1 cellular context compared by ENCODE assay signal in the genomic region with DNA sequence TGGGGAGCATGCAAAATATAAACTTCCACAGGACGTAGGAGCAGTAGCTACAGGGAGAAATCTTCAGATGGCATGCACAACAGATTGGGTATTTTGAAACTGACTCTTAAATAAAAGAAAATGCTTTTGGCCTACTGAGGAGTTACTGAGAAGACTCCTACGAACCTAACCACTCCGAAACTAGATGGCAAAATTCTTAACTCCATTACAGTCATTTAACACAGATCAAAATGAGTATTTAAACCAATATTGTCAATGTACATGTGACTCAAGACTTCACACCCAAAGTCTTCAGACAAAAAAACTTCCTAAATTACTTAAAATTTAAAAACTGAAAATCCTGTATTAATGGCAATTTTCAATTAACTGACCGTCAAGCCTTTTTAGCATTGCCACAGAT.
TF ChIP-seq lines count a peak whose summit lies in the region.

No MANE protein-coding gene starts in this region.

TF ChIP-seq in K562, 482 proteins besides CTCF, POLR2A, EP300 and RAD21:
- TF ChIP-seq ZNF239 (CRISPR knock-in tag; IDR thresholded peaks at IDR 0.05) (no peak), NELFE (IDR thresholded peaks at IDR 0.05; ENCODE audit: insufficient read depth, insufficient read length) (no peak), NR1H2 (CRISPR knock-in tag; IDR thresholded peaks at IDR 0.05) (no peak), SIN3B (IDR thresholded peaks at IDR 0.05; ENCODE audit: low read depth) (no peak), FOXP1 (CRISPR knock-in tag; IDR thresholded peaks at IDR 0.05) (no peak), MAFF (IDR thresholded peaks at IDR 0.05; ENCODE audit: low read length) (no peak), CREB1 (IDR thresholded peaks at IDR 0.05) (no peak), CREB1 (CRISPR knock-in tag; IDR thresholded peaks at IDR 0.05) (no peak), MED1 (CRISPR knock-in tag; IDR thresholded peaks at IDR 0.05; ENCODE audit: borderline replicate concordance) (no peak), ZBTB17 (CRISPR knock-in tag; IDR thresholded peaks at IDR 0.05) (no peak), ILK (tag; IDR thresholded peaks at IDR 0.05; ENCODE audit: borderline replicate concordance, low read depth) (no peak), MBD1 (CRISPR knock-in tag; IDR thresholded peaks at IDR 0.05) (no peak), TEAD4 (IDR thresholded peaks at IDR 0.05; ENCODE audit: low read length) (no peak), TEAD4 (CRISPR knock-in tag; IDR thresholded peaks at IDR 0.05; ENCODE audit: borderline replicate concordance) (no peak), ZNF197 (CRISPR knock-in tag; IDR thresholded peaks at IDR 0.05; ENCODE audit: low read depth) (no peak)
- TF ChIP-seq, protein P1, sequence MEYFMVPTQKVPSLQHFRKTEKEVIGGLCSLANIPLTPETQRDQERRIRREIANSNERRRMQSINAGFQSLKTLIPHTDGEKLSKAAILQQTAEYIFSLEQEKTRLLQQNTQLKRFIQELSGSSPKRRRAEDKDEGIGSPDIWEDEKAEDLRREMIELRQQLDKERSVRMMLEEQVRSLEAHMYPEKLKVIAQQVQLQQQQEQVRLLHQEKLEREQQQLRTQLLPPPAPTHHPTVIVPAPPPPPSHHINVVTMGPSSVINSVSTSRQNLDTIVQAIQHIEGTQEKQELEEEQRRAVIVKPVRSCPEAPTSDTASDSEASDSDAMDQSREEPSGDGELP (CRISPR knock-in tag; IDR thresholded peaks at IDR 0.05; ENCODE audit: borderline replicate concordance), result no peak
- TF ChIP-seq, protein P2, sequence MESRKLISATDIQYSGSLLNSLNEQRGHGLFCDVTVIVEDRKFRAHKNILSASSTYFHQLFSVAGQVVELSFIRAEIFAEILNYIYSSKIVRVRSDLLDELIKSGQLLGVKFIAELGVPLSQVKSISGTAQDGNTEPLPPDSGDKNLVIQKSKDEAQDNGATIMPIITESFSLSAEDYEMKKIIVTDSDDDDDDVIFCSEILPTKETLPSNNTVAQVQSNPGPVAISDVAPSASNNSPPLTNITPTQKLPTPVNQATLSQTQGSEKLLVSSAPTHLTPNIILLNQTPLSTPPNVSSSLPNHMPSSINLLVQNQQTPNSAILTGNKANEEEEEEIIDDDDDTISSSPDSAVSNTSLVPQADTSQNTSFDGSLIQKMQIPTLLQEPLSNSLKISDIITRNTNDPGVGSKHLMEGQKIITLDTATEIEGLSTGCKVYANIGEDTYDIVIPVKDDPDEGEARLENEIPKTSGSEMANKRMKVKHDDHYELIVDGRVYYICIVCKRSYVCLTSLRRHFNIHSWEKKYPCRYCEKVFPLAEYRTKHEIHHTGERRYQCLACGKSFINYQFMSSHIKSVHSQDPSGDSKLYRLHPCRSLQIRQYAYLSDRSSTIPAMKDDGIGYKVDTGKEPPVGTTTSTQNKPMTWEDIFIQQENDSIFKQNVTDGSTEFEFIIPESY (CRISPR knock-in tag; IDR thresholded peaks at IDR 0.05), result no peak
